ENCODE assay signal across 1 cellular context in the genomic region with DNA sequence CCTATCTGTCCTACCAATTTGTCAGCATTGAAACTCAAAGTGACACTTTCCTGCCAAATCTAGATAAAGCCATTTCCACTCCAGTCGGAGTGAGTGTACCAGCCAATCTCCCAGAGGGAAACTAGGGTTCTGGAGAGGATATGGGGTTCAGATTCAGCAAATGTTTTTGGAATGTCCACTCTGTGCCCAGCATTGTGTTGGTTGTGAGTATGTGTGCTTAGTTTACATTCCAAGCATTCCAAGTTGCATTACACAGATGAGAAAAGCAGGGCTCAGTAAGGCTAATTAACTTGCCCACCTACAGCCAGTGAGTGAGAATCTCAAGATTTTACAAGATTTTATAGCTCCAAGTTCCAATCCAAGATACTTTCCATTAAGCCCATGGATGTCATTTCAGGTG.
TF ChIP-seq lines count a peak whose summit lies in the region.

No MANE protein-coding gene starts in this region.

TF ChIP-seq in WTC11, 78 proteins besides CTCF, POLR2A, EP300 and RAD21 (continued from another document):
- TF ChIP-seq, protein P1, sequence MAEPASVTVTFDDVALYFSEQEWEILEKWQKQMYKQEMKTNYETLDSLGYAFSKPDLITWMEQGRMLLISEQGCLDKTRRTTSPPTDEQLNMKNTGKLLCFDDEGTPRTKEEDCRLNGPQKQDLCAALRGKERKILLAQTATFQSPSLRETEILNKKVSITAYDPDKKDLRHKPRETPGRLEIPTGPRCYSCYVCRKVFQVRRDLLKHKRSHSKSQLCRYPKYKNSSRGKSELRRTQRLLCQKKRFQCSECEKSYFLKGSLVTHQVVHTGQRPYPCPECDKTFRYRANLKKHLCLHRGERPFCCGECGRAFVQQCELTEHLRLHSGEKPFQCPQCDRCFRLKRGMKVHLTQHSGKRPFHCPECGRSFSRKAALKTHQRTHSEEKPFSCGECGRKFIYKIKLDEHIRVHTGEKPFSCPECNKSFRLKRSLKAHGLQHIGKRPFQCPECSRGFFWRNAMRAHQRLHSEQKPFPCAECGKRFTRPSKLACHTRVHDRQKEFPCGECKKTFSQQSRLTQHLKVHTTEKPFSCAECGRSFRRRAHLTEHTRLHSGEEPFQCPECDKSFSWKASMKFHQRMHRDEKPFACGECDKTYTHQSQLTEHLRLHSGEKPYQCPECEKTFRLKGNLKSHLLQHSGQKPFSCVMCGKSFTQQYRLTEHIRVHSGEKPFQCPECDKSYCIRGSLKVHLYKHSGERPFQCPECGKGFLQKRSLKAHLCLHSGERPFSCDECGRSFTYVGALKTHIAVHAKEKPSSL (CRISPR knock-in tag; conservative IDR thresholded peaks at IDR 0.05), result no peak
- TF ChIP-seq HMGA2 (CRISPR knock-in tag; IDR thresholded peaks at IDR 0.05) (no peak), FOXP1 (CRISPR knock-in tag; IDR thresholded peaks at IDR 0.05; ENCODE audit: borderline replicate concordance) (no peak), MXD4 (CRISPR knock-in tag; IDR thresholded peaks at IDR 0.05; ENCODE audit: borderline replicate concordance) (no peak), ATF1 (CRISPR knock-in tag; IDR thresholded peaks at IDR 0.05) (no peak), TP53 (CRISPR knock-in tag; IDR thresholded peaks at IDR 0.05) (no peak), ZNF232 (CRISPR knock-in tag; IDR thresholded peaks at IDR 0.05) (no peak), SP1 (CRISPR knock-in tag; conservative IDR thresholded peaks at IDR 0.05) (no peak), PRRX2 (CRISPR knock-in tag; IDR thresholded peaks at IDR 0.05) (no peak)
- TF ChIP-seq, protein P2, sequence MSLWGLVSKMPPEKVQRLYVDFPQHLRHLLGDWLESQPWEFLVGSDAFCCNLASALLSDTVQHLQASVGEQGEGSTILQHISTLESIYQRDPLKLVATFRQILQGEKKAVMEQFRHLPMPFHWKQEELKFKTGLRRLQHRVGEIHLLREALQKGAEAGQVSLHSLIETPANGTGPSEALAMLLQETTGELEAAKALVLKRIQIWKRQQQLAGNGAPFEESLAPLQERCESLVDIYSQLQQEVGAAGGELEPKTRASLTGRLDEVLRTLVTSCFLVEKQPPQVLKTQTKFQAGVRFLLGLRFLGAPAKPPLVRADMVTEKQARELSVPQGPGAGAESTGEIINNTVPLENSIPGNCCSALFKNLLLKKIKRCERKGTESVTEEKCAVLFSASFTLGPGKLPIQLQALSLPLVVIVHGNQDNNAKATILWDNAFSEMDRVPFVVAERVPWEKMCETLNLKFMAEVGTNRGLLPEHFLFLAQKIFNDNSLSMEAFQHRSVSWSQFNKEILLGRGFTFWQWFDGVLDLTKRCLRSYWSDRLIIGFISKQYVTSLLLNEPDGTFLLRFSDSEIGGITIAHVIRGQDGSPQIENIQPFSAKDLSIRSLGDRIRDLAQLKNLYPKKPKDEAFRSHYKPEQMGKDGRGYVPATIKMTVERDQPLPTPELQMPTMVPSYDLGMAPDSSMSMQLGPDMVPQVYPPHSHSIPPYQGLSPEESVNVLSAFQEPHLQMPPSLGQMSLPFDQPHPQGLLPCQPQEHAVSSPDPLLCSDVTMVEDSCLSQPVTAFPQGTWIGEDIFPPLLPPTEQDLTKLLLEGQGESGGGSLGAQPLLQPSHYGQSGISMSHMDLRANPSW (CRISPR knock-in tag; conservative IDR thresholded peaks at IDR 0.05; ENCODE audit: low read depth), result no peak
- TF ChIP-seq, protein P3, sequence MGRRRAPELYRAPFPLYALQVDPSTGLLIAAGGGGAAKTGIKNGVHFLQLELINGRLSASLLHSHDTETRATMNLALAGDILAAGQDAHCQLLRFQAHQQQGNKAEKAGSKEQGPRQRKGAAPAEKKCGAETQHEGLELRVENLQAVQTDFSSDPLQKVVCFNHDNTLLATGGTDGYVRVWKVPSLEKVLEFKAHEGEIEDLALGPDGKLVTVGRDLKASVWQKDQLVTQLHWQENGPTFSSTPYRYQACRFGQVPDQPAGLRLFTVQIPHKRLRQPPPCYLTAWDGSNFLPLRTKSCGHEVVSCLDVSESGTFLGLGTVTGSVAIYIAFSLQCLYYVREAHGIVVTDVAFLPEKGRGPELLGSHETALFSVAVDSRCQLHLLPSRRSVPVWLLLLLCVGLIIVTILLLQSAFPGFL (CRISPR knock-in tag; IDR thresholded peaks at IDR 0.05; ENCODE audit: borderline replicate concordance), result no peak
